ENCODE assay signal across 1 cellular context in the genomic region with DNA sequence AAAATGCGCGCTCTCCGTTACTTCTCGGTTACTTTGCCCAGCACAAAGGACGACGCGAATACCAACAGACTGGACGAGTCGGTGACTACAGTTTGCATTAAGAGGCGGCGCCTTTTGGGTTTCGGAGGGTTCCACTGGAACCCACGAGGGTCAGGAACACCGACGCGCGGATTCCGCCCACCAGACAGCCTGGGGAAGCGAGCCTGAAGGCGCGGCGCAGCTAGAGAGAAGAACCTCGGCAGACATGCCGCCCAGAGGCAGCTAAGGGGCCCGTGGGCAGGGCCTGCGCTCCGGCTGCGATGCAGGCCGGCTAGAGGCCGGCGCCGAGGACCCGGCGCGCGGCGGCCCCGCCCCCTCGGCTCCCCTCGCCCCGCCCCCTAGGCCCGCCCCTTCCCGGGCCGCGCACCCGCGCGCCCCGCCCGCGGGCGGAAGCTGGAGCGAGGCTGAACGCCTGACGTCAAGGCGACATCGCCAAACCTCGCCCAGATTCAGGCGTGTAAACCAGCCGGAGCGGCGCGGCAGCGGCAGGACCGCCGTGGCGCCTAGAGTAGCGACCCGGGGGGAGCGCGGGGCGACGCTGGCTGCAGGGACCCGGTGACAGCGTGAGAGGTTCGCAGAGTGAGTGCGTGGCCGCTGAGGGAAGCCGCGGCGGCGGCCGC.
TF ChIP-seq lines count a peak whose summit lies in the region.

A gene (plus strand): TSS at position 465 of the 659 bp plus-strand sequence. CDS start 37,826 bp downstream, outside the sequence.

TF ChIP-seq in HCT116, 20 proteins besides CTCF, POLR2A, EP300 and RAD21 (continued from another document):
- TF ChIP-seq, protein P1, sequence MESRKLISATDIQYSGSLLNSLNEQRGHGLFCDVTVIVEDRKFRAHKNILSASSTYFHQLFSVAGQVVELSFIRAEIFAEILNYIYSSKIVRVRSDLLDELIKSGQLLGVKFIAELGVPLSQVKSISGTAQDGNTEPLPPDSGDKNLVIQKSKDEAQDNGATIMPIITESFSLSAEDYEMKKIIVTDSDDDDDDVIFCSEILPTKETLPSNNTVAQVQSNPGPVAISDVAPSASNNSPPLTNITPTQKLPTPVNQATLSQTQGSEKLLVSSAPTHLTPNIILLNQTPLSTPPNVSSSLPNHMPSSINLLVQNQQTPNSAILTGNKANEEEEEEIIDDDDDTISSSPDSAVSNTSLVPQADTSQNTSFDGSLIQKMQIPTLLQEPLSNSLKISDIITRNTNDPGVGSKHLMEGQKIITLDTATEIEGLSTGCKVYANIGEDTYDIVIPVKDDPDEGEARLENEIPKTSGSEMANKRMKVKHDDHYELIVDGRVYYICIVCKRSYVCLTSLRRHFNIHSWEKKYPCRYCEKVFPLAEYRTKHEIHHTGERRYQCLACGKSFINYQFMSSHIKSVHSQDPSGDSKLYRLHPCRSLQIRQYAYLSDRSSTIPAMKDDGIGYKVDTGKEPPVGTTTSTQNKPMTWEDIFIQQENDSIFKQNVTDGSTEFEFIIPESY (IDR thresholded peaks at IDR 0.05; ENCODE audit: extremely low read depth, insufficient replicate concordance, low read length): no peak
- peak; percentile 95 for TF ChIP-seq POLR2AphosphoS5 (IDR thresholded peaks at IDR 0.05; ENCODE audit: low read depth, low read length)
- TF ChIP-seq ZFX (IDR thresholded peaks at IDR 0.05): peak; percentile 52
- TF ChIP-seq, protein P2, sequence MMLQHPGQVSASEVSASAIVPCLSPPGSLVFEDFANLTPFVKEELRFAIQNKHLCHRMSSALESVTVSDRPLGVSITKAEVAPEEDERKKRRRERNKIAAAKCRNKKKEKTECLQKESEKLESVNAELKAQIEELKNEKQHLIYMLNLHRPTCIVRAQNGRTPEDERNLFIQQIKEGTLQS (IDR thresholded peaks at IDR 0.05): no peak
- no peak for TF ChIP-seq FOSL1 (IDR thresholded peaks at IDR 0.05; ENCODE audit: low read depth)
- no peak for TF ChIP-seq ZNF274 (IDR thresholded peaks at IDR 0.05; ENCODE audit: low read depth, low read length)
- peak; percentile 80 for TF ChIP-seq SIN3A (IDR thresholded peaks at IDR 0.05; ENCODE audit: low read depth)
